Comparison of ENCODE assay signal across 8 cellular contexts in the genomic region with DNA sequence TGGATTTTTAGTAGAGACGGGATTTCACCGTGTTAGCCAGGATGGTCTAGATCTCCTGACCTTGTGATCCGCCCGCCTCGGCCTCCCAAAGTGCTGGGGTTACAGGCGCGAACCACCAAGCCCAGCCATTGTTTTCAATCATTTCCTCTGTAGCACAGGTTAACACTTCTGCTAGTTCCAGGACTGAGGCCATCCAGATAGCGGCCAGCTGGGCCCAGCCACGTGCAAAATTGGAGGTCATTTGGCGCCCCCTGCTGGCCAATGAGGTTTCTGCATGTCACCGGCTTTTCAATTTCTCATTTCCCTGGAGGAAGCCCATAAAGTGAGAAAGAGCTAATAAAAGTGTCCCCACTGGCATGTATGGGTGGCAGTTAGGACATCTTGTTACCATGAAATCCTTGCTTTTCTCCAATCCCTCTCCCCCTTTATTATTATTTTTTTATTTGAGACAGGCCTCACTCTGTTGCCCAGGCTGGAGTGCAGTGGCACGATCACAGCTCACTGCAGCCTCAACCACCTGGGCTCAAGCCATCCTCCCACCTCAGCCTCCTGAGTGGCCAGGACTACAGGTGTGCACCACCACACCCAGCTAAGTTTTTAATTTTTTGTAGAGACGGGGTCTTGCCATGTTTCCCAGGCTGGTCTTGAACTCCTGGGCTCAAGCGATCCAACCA. TPM values are rescaled to one million over a fixed set of nuclear protein-coding genes. Genes with fewer than 3 reads are reported as not detected.
A peak's percentile ranks its signal among the peaks of the same experiment; 100 is the strongest.
DNase-seq lines count a peak whose midpoint lies in the region; FAIRE-seq and TF ChIP-seq lines count a peak whose summit lies in the region.
"Not testable (repeated sequence)": the region's sequence is repeated elsewhere in the genome, so short reads cannot be mapped to it uniquely, and the experiment has no call there.

No MANE protein-coding gene starts in this region.

- in situ Hi-C loops in ACHN (cut with HindIII; ENCODE audit: low pct_ligation_motif_present, low pct_unique_long_range_greater_than_20kb, low sequenced_read_pairs), result not testable (repeated sequence)
- in situ Hi-C loops in KBM-7 (cut with MboI; ENCODE audit: low pct_unique_long_range_greater_than_20kb, low sequenced_read_pairs), result loop anchor here (25.0 kb wide), 3 partner anchors 108 to 808 kb away; partner anchors contain the start of gene CPSF4L

- H3K4me3 ChIP-seq in NT2/D1 (ENCODE audit: insufficient read length, low read depth); colonic mucosa: not testable (repeated sequence)

- H3K27me3 Mint-ChIP-seq in activated CD4-positive, alpha-beta memory T cell treated with anti-CD3 and anti-CD28 coated beads, Interleukin-2, amount 10 ng/mL, durations not matched to agents 7 days and 5 days, result not testable (repeated sequence)

- peak; percentile 90 for TF ChIP-seq CTCF in colonic mucosa (IDR thresholded peaks at IDR 0.05)

- intact Hi-C loops in colonic mucosa (cut with DNase I), result loop anchor here (1.0 to 10.0 kb wide), 5 partner anchors 58 to 815 kb away; partner anchors contain the start of gene CDC42EP4

- not testable (repeated sequence) for H3K36me3 ChIP-seq in NT2/D1 (ENCODE audit: insufficient read depth, insufficient read length, low read length); colonic mucosa

- H3K9ac ChIP-seq in NT2/D1 (ENCODE audit: insufficient read length, low read depth); colonic mucosa (ENCODE audit: low read depth in 2 of 2, low read length in 2 of 2): not testable (repeated sequence)

- H3K9me3 Mint-ChIP-seq in activated CD4-positive, alpha-beta memory T cell treated with anti-CD3 and anti-CD28 coated beads, Interleukin-2, amount 10 ng/mL, durations not matched to agents 7 days and 5 days, result not testable (repeated sequence)

- not testable (repeated sequence) for H3K27ac Mint-ChIP-seq in activated CD4-positive, alpha-beta memory T cell treated with anti-CD3 and anti-CD28 coated beads, Interleukin-2, amount 10 ng/mL, durations not matched to agents 7 days and 5 days

- FAIRE-seq in GM18507 (lab: Jason Lieb, UNC), result peak; percentile 90

- not testable (repeated sequence) for H3K36me3 Mint-ChIP-seq in activated CD4-positive, alpha-beta memory T cell treated with anti-CD3 and anti-CD28 coated beads, Interleukin-2, amount 10 ng/mL, durations not matched to agents 7 days and 5 days (ENCODE audit: low read depth)

- not testable (repeated sequence) for H3K9me3 ChIP-seq in NT2/D1 (ENCODE audit: insufficient read depth, low read length); colonic mucosa

- H3K4me1 ChIP-seq in NT2/D1 (ENCODE audit: insufficient read depth, insufficient read length); colonic mucosa: not testable (repeated sequence)

- H3K27me3 ChIP-seq in NT2/D1 (ENCODE audit: insufficient read depth, insufficient read length); colonic mucosa: not testable (repeated sequence)

- H3K4me3 Mint-ChIP-seq in activated CD4-positive, alpha-beta memory T cell treated with anti-CD3 and anti-CD28 coated beads, Interleukin-2, amount 10 ng/mL, durations not matched to agents 7 days and 5 days, result not testable (repeated sequence)

- not testable (repeated sequence) for H3K4me1 Mint-ChIP-seq in activated CD4-positive, alpha-beta memory T cell treated with anti-CD3 and anti-CD28 coated beads, Interleukin-2, amount 10 ng/mL, durations not matched to agents 7 days and 5 days

- POLR2A ChIA-PET in activated CD4-positive, alpha-beta memory T cell treated with anti-CD3 and anti-CD28 coated beads, Interleukin-2, amount 10 ng/mL, durations not matched to agents 7 days and 5 days (lab: Charles Lee), result interaction anchor here (0.8 to 1.0 kb wide), 2 partner anchors 59 to 643 kb away, joined by 3 to 6 read pairs; no protein-coding TSS in a partner anchor

- CTCF ChIA-PET in activated CD4-positive, alpha-beta memory T cell treated with anti-CD3 and anti-CD28 coated beads, Interleukin-2, amount 10 ng/mL, durations not matched to agents 7 days and 5 days (lab: Charles Lee), result interaction anchor here (0.6 to 6.7 kb wide), 43 partner anchors 9 to 813 kb away, joined by 3 to 102 read pairs (median 4); partner anchors contain the start of gene CPSF4L

- H3K27ac ChIP-seq in colonic mucosa, result not testable (repeated sequence)

- DNase-seq in ACHN (peak; percentile 80), GM18507 (ENCODE audit: extremely low spot score, insufficient read length, low read depth) (peak; percentile 72), KBM-7 (peak; percentile 90), NT2/D1 (ENCODE audit: low read depth, low spot score) (peak; percentile 60), colonic mucosa (peak; percentile 85), kidney tubule cell (ENCODE audit: low spot score) (peak; percentile 81)
- DNase-seq in activated CD4-positive, alpha-beta memory T cell treated with anti-CD3 and anti-CD28 coated beads, Interleukin-2, amount 10 ng/mL, durations not matched to agents 7 days and 5 days, result peak; percentile 82
- peak; percentile 51 to 72 for DNase-seq in stimulated activated CD4-positive, alpha-beta T cell treated with anti-CD3 and anti-CD28 coated beads, Interleukin-1b, Interleukin-23, amount 100 ng/mL, for 1 hour (ENCODE audit: low read depth in 2 of 2)

RNA-seq across cellular contexts. Expression of gene CDC42EP4, which starts 58.2 kb away (rescaled TPM):
- total RNA-seq in activated CD4-positive, alpha-beta memory T cell treated with anti-CD3 and anti-CD28 coated beads, Interleukin-2, amount 10 ng/mL, durations not matched to agents 7 days and 5 days, result 1 to 10 TPM; 3.6 to 3.8 TPM
- total RNA-seq in colonic mucosa, result 10 to 100 TPM; 52.8 to 65.3 TPM

Comparison
In these comparisons a context has a peak if more than half of its experiments do, and no peak if none do; other contexts are left out.
1. RNA of gene CDC42EP4, which starts 58.2 kb away (total RNA-seq): 52.8 to 65.3 TPM in colonic mucosa; 3.6 to 3.8 TPM in activated CD4-positive, alpha-beta memory T cell treated with anti-CD3 and anti-CD28 coated beads, Interleukin-2, amount 10 ng/mL, durations not matched to agents 7 days and 5 days; every median in the first group is over 10 times any median in the second.
2. Peak in every context shown above with its lines, with median percentiles within 50 percentile points of each other: DNase-seq.